In the genomic region with DNA sequence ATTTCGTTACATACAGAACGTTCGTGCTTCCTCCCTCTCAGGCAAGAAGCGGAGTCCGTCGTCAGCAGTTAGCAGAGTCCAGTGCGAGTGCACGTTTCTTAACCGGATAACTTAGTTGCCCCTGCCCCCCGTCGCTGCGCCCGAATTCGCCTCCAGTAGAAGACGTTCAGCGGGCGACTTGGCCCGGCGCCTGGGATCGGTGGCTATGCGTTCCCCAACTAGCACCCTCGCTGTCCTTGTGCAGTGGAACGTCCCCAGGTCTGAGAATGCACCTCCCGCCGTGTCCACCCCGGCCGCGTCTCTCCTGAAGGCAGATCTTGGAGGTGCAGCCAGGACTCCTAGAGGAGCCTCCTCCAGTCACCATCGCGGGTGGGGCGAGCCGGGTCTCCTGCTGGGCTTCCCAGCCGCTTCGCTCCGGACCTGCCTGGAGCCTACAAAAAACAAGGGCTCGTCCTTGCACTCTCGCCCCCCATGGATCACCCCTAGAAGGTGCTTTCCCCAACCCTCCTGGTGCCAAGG, we compare ENCODE assay signal across 10 cellular contexts. TPM values are rescaled to one million over a fixed set of nuclear protein-coding genes. Genes with fewer than 3 reads are reported as not detected.
DNase-seq lines count a peak whose midpoint lies in the region; ATAC-seq and TF ChIP-seq lines count a peak whose summit lies in the region.
"Had no signal": no experiment of that assay in that cellular context is flagged by ENCODE, and none has a peak within 500 bp of the region (broad histone marks: within the 10 kb centered on the region; RNA-seq: fewer than 3 reads in every experiment).

No MANE protein-coding gene starts in this region.

- no peak overlapping the region for H2AFZ ChIP-seq in mesenchymal stem cell (ENCODE audit: low read depth, low read length)

- ATAC-seq in upper lobe of left lung (ENCODE audit: low FRiP score in 2 of 2) (peak; percentile 28 to 56), HG03439 (IDR thresholded peaks at IDR 0.05; ENCODE audit: unreplicated experiment) (no peak), GM21717 (IDR thresholded peaks at IDR 0.05; ENCODE audit: unreplicated experiment) (no peak)

- peak; percentile 56 for DNase-seq in NCI-H2171 treated with DMSO at 0.1 percent for 48 hours (lab: John Stamatoyannopoulos, UW)
- DNase-seq in NCI-H2171 (lab: John Stamatoyannopoulos, UW): no peak
- no peak for DNase-seq in mesenchymal stem cell
- peak in 1 of 2 donors; percentile 86 for DNase-seq in upper lobe of left lung
- no peak for DNase-seq in activated effector memory CD4-positive, alpha-beta T cell treated with anti-CD3 and anti-CD28 coated beads, Interleukin-2, amount 50 U/mL, for 16 hours
- DNase-seq: activated CD4-positive, alpha-beta T cell treated with anti-CD3 and anti-CD28 coated beads for 4 hours; MM.1S had no signal

- H4K8ac ChIP-seq in mesenchymal stem cell (ENCODE audit: low read length): no peak overlapping the region

- no peak overlapping the region for H3K27ac ChIP-seq in mesenchymal stem cell (ENCODE audit: low read length, poor library complexity, severe bottlenecking)
- no peak overlapping the region for H3K27ac ChIP-seq in upper lobe of left lung

- peaks cover 12% of the 10 kb centered on the region for H3K4me1 ChIP-seq in mesenchymal stem cell (ENCODE audit: control insufficient read depth, insufficient read depth, low read depth, low read length)
- H3K4me1 ChIP-seq in upper lobe of left lung: peaks cover 11 to 28% (median 17%) of the 10 kb centered on the region in 4 donors

- no peak overlapping the region for H4K91ac ChIP-seq in mesenchymal stem cell (ENCODE audit: low read length)

- peaks cover 56% of the 10 kb centered on the region for H3K27me3 Mint-ChIP-seq in brain

- peak overlapping the region in 1 of 2 experiments; percentile 72 for H3K4me3 ChIP-seq in mesenchymal stem cell (ENCODE audit: insufficient read depth in 1 of 2, low read depth in 1 of 2, low read length in 2 of 2)
- H3K4me3 ChIP-seq in upper lobe of left lung: peak overlapping the region in 3 of 4 donors; percentile 40 to 48 (median 44)

- no peak overlapping the region for H3K18ac ChIP-seq in mesenchymal stem cell (ENCODE audit: low read depth in 1 of 2, low read length in 2 of 2)

- no peaks in the 10 kb centered on the region for H3K36me3 Mint-ChIP-seq in brain

- H2AK5ac ChIP-seq in mesenchymal stem cell (ENCODE audit: low read length, severe bottlenecking): no peak overlapping the region

- 4% methylated on average over 32 of the region's 37 CpGs for WGBS in mesenchymal stem cell
- 1 to 3% methylated on average over 9 to 37 of the region's 37 CpGs for WGBS in upper lobe of left lung, 2 donors

- no peak overlapping the region for H3K4ac ChIP-seq in mesenchymal stem cell (ENCODE audit: low read depth in 1 of 2, low read length in 2 of 2)

- TF ChIP-seq POLR2A in upper lobe of left lung (IDR thresholded peaks at IDR 0.05): no peak

- H3K36me3 ChIP-seq in mesenchymal stem cell (ENCODE audit: control insufficient read depth in 1 of 2, insufficient read depth in 2 of 2, low read depth in 1 of 2, low read length in 2 of 2) (no peaks in the 10 kb centered on the region), upper lobe of left lung (no peaks in the 10 kb centered on the region)

- TF ChIP-seq EP300 in upper lobe of left lung (IDR thresholded peaks at IDR 0.05): no peak

- peak overlapping the region; percentile 75 for H3K4me2 ChIP-seq in mesenchymal stem cell (ENCODE audit: low read length, poor library complexity, severe bottlenecking)

- peak overlapping the region; percentile 90 to 95 (median 92) for H3K4me3 Mint-ChIP-seq in brain

- peak overlapping the region; percentile 41 for H3K9ac ChIP-seq in mesenchymal stem cell (ENCODE audit: low read length)

- no peaks in the 10 kb centered on the region for H3K79me1 ChIP-seq in mesenchymal stem cell (replicated peaks; ENCODE audit: low read length, poor library complexity, severe bottlenecking)

- H3K9me3 ChIP-seq in mesenchymal stem cell (ENCODE audit: control insufficient read depth, low read length) (no peaks in the 10 kb centered on the region), upper lobe of left lung (no peaks in the 10 kb centered on the region)

- no peak overlapping the region for H2BK15ac ChIP-seq in mesenchymal stem cell (ENCODE audit: low read depth, poor library complexity, severe bottlenecking)

- H3K23ac ChIP-seq in mesenchymal stem cell (ENCODE audit: low read length in 2 of 2): no peak overlapping the region

- peaks cover 45% of the 10 kb centered on the region for H3K4me1 Mint-ChIP-seq in brain

- no peak overlapping the region for H2BK5ac ChIP-seq in mesenchymal stem cell (ENCODE audit: low read depth, low read length, poor library complexity, severe bottlenecking)

- no peak overlapping the region for H3K14ac ChIP-seq in mesenchymal stem cell (ENCODE audit: low read length in 2 of 2)

- H3K27ac Mint-ChIP-seq in brain: peak overlapping the region; percentile 33 to 96 (median 89)

- peaks cover 53 to 60% of the 10 kb centered on the region in 2 experiments for H3K27me3 ChIP-seq in mesenchymal stem cell (ENCODE audit: control insufficient read depth in 1 of 2, insufficient read depth in 1 of 2, low read length in 2 of 2)
- H3K27me3 ChIP-seq in upper lobe of left lung: peaks cover 0 to 15% (median 7%) of the 10 kb centered on the region in 4 donors

- H2BK12ac ChIP-seq in mesenchymal stem cell (ENCODE audit: low read length in 2 of 2): no peak overlapping the region

- peaks cover 0 to 6% (median 0%) of the 10 kb centered on the region in 5 experiments for H3K9me3 Mint-ChIP-seq in brain

- H2BK120ac ChIP-seq in mesenchymal stem cell (ENCODE audit: low read depth, low read length): no peak overlapping the region

- TF ChIP-seq CTCF in brain (conservative IDR thresholded peaks at IDR 0.05): no peak
- TF ChIP-seq CTCF in upper lobe of left lung (IDR thresholded peaks at IDR 0.05): no peak

RNA-seq across cellular contexts. Expression of a gene that starts 0.9 kb away (rescaled TPM):
- 181 TPM for polyA plus RNA-seq in brain (ENCODE audit: insufficient read depth, low read depth, low replicate concordance)
- polyA plus RNA-seq in mesenchymal stem cell (2013, experiment 1 of 2): not detected
- polyA plus RNA-seq in mesenchymal stem cell (2013, experiment 2 of 2): not detected
- total RNA-seq in upper lobe of left lung: 10 to 100 TPM in 4 of 6 donors, 1 to 10 TPM in 2; 1.4 to 75.3 (median 15.9) TPM

Comparison
In these comparisons a context has a peak if more than half of its experiments do, and no peak if none do; other contexts are left out.
1. ATAC-seq: peak in upper lobe of left lung (2 of 2); none in HG03439 (single experiment) and GM21717 (single experiment).